Comparison of ENCODE assay signal across 7 cellular contexts in genomic region chr9:113219972-113220371, GRCh38. TPM values are rescaled to one million over a fixed set of nuclear protein-coding genes. Genes with fewer than 3 reads are reported as not detected.
DNase-seq lines count a peak whose midpoint lies in the region; ATAC-seq and TF ChIP-seq lines count a peak whose summit lies in the region.

No MANE protein-coding gene starts in this region.

- POLR2A ChIA-PET in MCF 10A (lab: Yijun Ruan, JAX), result interaction anchor here (0.7 to 4.7 kb wide), 11 partner anchors 8 to 108 kb away, joined by 3 to 99 read pairs (median 16); partner anchors contain the start of genes CDC26, PRPF4 and SLC31A2

- no peaks in the 10 kb centered on the region for H3K9me3 Mint-ChIP-seq in MCF 10A (ENCODE audit: unreplicated experiment)

- peak overlapping the region; percentile 96 for H3K27ac Mint-ChIP-seq in MCF 10A (ENCODE audit: low read depth, unreplicated experiment)

- H3K4me3 ChIP-seq in LNCaP clone FGC (ENCODE audit: low read depth, low read length) (peak overlapping the region; percentile 97), thyroid gland (replicated peaks in 1 of 3) (peak overlapping the region in 1 of 3 donors; percentile 77)

- no peak for TF ChIP-seq POLR2A in thyroid gland (IDR thresholded peaks at IDR 0.05)

- intact Hi-C loops in MCF 10A (cut with micrococcal nuclease) (loop anchor here (5.0 kb wide), 1 partner anchor 33 kb away; no protein-coding TSS in a partner anchor), thyroid gland (cut with DNase I) (loop anchor here (10.0 kb wide), 1 partner anchor 55 kb away; the partner anchor contains the start of genes CDC26 and PRPF4)

- H3K27me3 Mint-ChIP-seq in MCF 10A (ENCODE audit: insufficient read depth, unreplicated experiment), result no peaks in the 10 kb centered on the region

- peak overlapping the region in 1 of 3 donors; percentile 78 for H3K27ac ChIP-seq in thyroid gland

- CTCF ChIA-PET in MCF 10A (lab: Yijun Ruan, JAX), result interaction anchor here (0.7 to 4.5 kb wide), 9 partner anchors 16 to 188 kb away, joined by 3 to 29 read pairs (median 4); partner anchors contain the start of genes CDC26 and PRPF4

- H3K36me3 ChIP-seq in thyroid gland, result no peaks in the 10 kb centered on the region

- peaks cover 22% of the 10 kb centered on the region for H3K4me1 Mint-ChIP-seq in MCF 10A (ENCODE audit: insufficient read depth, unreplicated experiment)

- BruUV-seq in MCF 10A (replicated peaks; lab: Mats Ljungman, UMichigan), result no TSS peak

- H3K27me3 ChIP-seq in thyroid gland, result no peaks in the 10 kb centered on the region

- WGBS in thyroid gland, 2 donors, result 19 to 32% methylated on average over 1 of the region's 1 CpG

- no peak for TF ChIP-seq CTCF in LNCaP clone FGC (IDR thresholded peaks at IDR 0.05; ENCODE audit: control insufficient read depth, extremely low read depth, insufficient read depth)
- no peak for TF ChIP-seq CTCF in MCF 10A (IDR thresholded peaks at IDR 0.05; ENCODE audit: unreplicated experiment)
- TF ChIP-seq CTCF in thyroid gland (IDR thresholded peaks at IDR 0.05), result no peak

- peaks cover 13% of the 10 kb centered on the region for H3K36me3 Mint-ChIP-seq in MCF 10A (ENCODE audit: insufficient read depth, unreplicated experiment)

- DNase-seq in LNCaP clone FGC (ENCODE audit: low read depth) (no peak), MCF 10A (ENCODE audit: unreplicated experiment) (peak; percentile 12), myocyte (ENCODE audit: low read depth) (peak; percentile 19), thyroid gland (no peak), HPDE6-E6E7 (ENCODE audit: extremely low spot score) (no peak)

- peak; percentile 59 for ATAC-seq in GM18498 (IDR thresholded peaks at IDR 0.05; ENCODE audit: unreplicated experiment)
- peak; percentile 66 for ATAC-seq in GM21786 (IDR thresholded peaks at IDR 0.05; ENCODE audit: unreplicated experiment)

- H3K4me3 Mint-ChIP-seq in MCF 10A (ENCODE audit: unreplicated experiment), result peak overlapping the region; percentile 97

- H3K4me1 ChIP-seq in thyroid gland, result peaks cover 19 to 26% of the 10 kb centered on the region in 2 donors

- H3K9me3 ChIP-seq in thyroid gland, result no peaks in the 10 kb centered on the region

RNA-seq across cellular contexts. Expression of gene FKBP15, which starts 1.1 kb away (rescaled TPM):
- total RNA-seq in MCF 10A (2022), result 32.2 and 32.6 TPM in 2 replicates
- 20.3 and 20.5 TPM in 2 replicates for total RNA-seq in myocyte
- 23.6 TPM for polyA plus RNA-seq in myocyte (2012)
- total RNA-seq in thyroid gland, result 10 to 100 TPM; 25.0 to 30.6 (median 29.1) TPM

RNA-seq across cellular contexts. Expression of gene SLC31A1, which starts 1.4 kb away (rescaled TPM):
- total RNA-seq in MCF 10A (2022) (56.3 and 69.4 TPM in 2 replicates), myocyte (12.0 and 13.6 TPM in 2 replicates), thyroid gland (10 to 100 TPM; 12.0 to 21.6 (median 19.5) TPM)
- polyA plus RNA-seq in myocyte (2012), result 27.5 TPM

RNA-seq across cellular contexts. Expression of gene CDC26, which starts 55.4 kb away (rescaled TPM):
- total RNA-seq in MCF 10A (2022) (51.6 and 64.8 TPM in 2 replicates), myocyte (27.8 and 36.0 TPM in 2 replicates), thyroid gland (10 to 100 TPM; 23.0 to 73.5 (median 38.3) TPM)
- polyA plus RNA-seq in myocyte (2012), result 32.3 TPM

RNA-seq across cellular contexts. Expression of gene PRPF4, which starts 55.5 kb away (rescaled TPM):
- total RNA-seq in MCF 10A (2022) (35.6 and 37.3 TPM in 2 replicates), myocyte (18.7 and 21.7 TPM in 2 replicates), thyroid gland (10 to 100 TPM; 17.7 to 25.8 (median 21.7) TPM)
- polyA plus RNA-seq in myocyte (2012), result 15.4 TPM

Comparison
In these comparisons a context has a peak if more than half of its experiments do, and no peak if none do; other contexts are left out.
1. DNase-seq: peak in MCF 10A (single experiment) and myocyte (single experiment); none in LNCaP clone FGC (single experiment), thyroid gland (0 of 2) and HPDE6-E6E7 (single experiment).